ENCODE assay signal across 8 cellular contexts in the genomic region with DNA sequence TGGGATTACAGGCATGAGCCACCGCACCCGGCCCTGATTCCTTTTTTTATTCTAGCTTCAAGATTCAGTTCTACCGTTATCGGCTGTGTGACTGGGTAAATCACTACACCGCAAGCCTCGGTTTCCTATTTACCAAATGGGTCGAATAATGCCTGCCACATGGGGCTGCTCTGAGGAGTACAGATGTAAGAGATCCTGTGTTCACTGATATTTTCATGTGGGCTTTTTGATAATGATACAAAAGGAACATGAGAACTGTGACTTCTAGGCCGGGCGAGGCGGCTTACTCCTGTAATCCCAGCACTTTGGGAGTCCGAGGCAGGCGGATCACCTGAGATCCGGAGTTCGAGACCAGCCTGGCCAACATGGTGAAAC. TPM values are rescaled to one million over a fixed set of nuclear protein-coding genes. Genes with fewer than 3 reads are reported as not detected.
DNase-seq lines count a peak whose midpoint lies in the region; ATAC-seq and TF ChIP-seq lines count a peak whose summit lies in the region.

No MANE protein-coding gene starts in this region.

- peaks cover 24% of the 10 kb centered on the region for H3K36me3 ChIP-seq in H7 (replicated peaks; ENCODE audit: control insufficient read depth, insufficient read depth, low read length)
- H3K36me3 ChIP-seq in effector memory CD4-positive, alpha-beta T cell (ENCODE audit: control insufficient read depth, insufficient read depth, low read length): peaks cover 28% of the 10 kb centered on the region

- POLR2A ChIA-PET in RWPE1 (lab: Yijun Ruan, JAX; ENCODE audit: low non-redundant PET): no interaction called here
- POLR2A ChIA-PET in GM10248 (lab: Yijun Ruan, JAX): interaction anchor here (0.7 kb wide), 2 partner anchors 162 to 199 kb away, joined by 3 to 4 read pairs; no protein-coding TSS in a partner anchor

- CTCF ChIA-PET in RWPE1 (lab: Yijun Ruan, JAX) (interaction anchor here (0.9 to 1.0 kb wide), 2 partner anchors 54 to 203 kb away, joined by 3 to 10 read pairs; no protein-coding TSS in a partner anchor), GM10248 (lab: Yijun Ruan, JAX) (interaction anchor here (0.6 to 6.7 kb wide), 4 partner anchors 9 to 58 kb away, joined by 3 to 27 read pairs (median 6); no protein-coding TSS in a partner anchor)

- H3K27me3 ChIP-seq in H7 (ENCODE audit: control insufficient read depth, insufficient read depth, low read length): no peaks in the 10 kb centered on the region
- H3K27me3 ChIP-seq in effector memory CD4-positive, alpha-beta T cell (replicated peaks; ENCODE audit: control insufficient read depth, insufficient read depth, low read length, poor library complexity, severe bottlenecking): no peaks in the 10 kb centered on the region

- peak overlapping the region; percentile 77 for H3K27ac ChIP-seq in RWPE1
- H3K27ac ChIP-seq in effector memory CD4-positive, alpha-beta T cell (ENCODE audit: insufficient read depth, low read length, poor library complexity, severe bottlenecking): peak overlapping the region; percentile 93

- ATAC-seq in HG03354 (IDR thresholded peaks at IDR 0.05; ENCODE audit: poor library complexity, severe bottlenecking, unreplicated experiment): no peak

- peaks cover 9% of the 10 kb centered on the region for H3K4me1 ChIP-seq in effector memory CD4-positive, alpha-beta T cell (ENCODE audit: control insufficient read depth, insufficient read depth, low read length, poor library complexity, severe bottlenecking)

- H3K9me3 ChIP-seq in effector memory CD4-positive, alpha-beta T cell (ENCODE audit: control insufficient read depth, low read length): no peaks in the 10 kb centered on the region

- DNase-seq in H7: no peak
- DNase-seq in RWPE1 (ENCODE audit: low spot score): no peak
- DNase-seq in effector memory CD4-positive, alpha-beta T cell: peak in 2 of 3 donors; percentile 5 to 7
- DNase-seq in retina: peak; percentile 41
- DNase-seq in NCI-H82 treated with DMSO at 0.1 percent for 48 hours (lab: John Stamatoyannopoulos, UW; ENCODE audit: unreplicated experiment): no peak
- no peak for DNase-seq in stimulated activated naive CD4-positive, alpha-beta T cell treated with Interleukin-2 at 50 U/mL for 16 hours (lab: John Stamatoyannopoulos, UW)
- no peak for DNase-seq in GM10248 (ENCODE audit: extremely low spot score)

- TF ChIP-seq CTCF in RWPE1 (conservative IDR thresholded peaks at IDR 0.05; ENCODE audit: low read depth): no peak
- TF ChIP-seq CTCF in GM10248 (IDR thresholded peaks at IDR 0.05; ENCODE audit: control extremely low read depth, extremely low read depth, low read depth, missing control alignments): no peak

- H3K4me3 ChIP-seq in H7 (ENCODE audit: insufficient read depth, low read depth, low read length): peak overlapping the region; percentile 79
- H3K4me3 ChIP-seq in effector memory CD4-positive, alpha-beta T cell (ENCODE audit: insufficient read depth, low read depth, low read length, poor library complexity, severe bottlenecking): peak overlapping the region; percentile 97

RNA-seq across cellular contexts. Expression of gene PSMB4, which starts 0.7 kb away (rescaled TPM):
- total RNA-seq in H7 (2014; rRNA removed; shearing (Covaris generic)): 889 and 932 TPM in 2 replicates

RNA-seq across cellular contexts. Expression of gene SELENBP1, which starts 26.2 kb away (rescaled TPM):
- 36.9 and 41.9 TPM in 2 replicates for total RNA-seq in H7 (2014; rRNA removed; shearing (Covaris generic))

RNA-seq across cellular contexts. Expression of gene RFX5, which starts 51.6 kb away (rescaled TPM):
- 73.1 and 74.9 TPM in 2 replicates for total RNA-seq in H7 (2014; rRNA removed; shearing (Covaris generic))

Comparison
In these comparisons a context has a peak if more than half of its experiments do, and no peak if none do; other contexts are left out.
1. DNase-seq: peak in effector memory CD4-positive, alpha-beta T cell (2 of 3) and retina (single experiment); none in H7 (single experiment), RWPE1 (single experiment), NCI-H82 treated with DMSO at 0.1 percent for 48 hours (single experiment), stimulated activated naive CD4-positive, alpha-beta T cell treated with Interleukin-2 at 50 U/mL for 16 hours (single experiment) and GM10248 (single experiment).